ENCODE assay signal across 34 cellular contexts in genomic region chr20:54429364-54429763, GRCh38. TPM values are rescaled to one million over a fixed set of nuclear protein-coding genes. Genes with fewer than 3 reads are reported as not detected.
"Had no signal": no experiment of that assay in that cellular context is flagged by ENCODE, and none has a peak within 500 bp of the region (broad histone marks: within the 10 kb centered on the region; RNA-seq: fewer than 3 reads in every experiment).

No MANE protein-coding gene starts in this region.

- H3K27me3 ChIP-seq: ascending aorta, cardiac muscle cell had no signal

- H3K27me3 Mint-ChIP-seq: activated CD4-positive, alpha-beta memory T cell treated with anti-CD3 and anti-CD28 coated beads for 36 hours; activated CD4-positive, alpha-beta T cell treated with anti-CD3 and anti-CD28 coated beads, Interleukin-2, amount 10 ng/mL, durations not matched to agents 7 days and 5 days; brain; IgD-negative memory B cell had no signal

- ATAC-seq: activated naive CD4-positive, alpha-beta T cell treated with anti-CD3 and anti-CD28 coated beads, Interleukin-2, amount 50 U/mL, for 72 hours; activated naive CD8-positive, alpha-beta T cell treated with anti-CD3 and anti-CD28 coated beads, Interleukin-2, amount 50 U/mL, for 24 hours; activated T-cell treated with anti-CD3 and anti-CD28 coated beads, Interleukin-2, amount 50 U/mL, for 4 hours; Panc1; Right ventricle myocardium inferior had no signal

- H3K4me1 ChIP-seq: ascending aorta, SJCRH30 had no signal

- H3K9me3 Mint-ChIP-seq: activated CD4-positive, alpha-beta T cell treated with anti-CD3 and anti-CD28 coated beads, Interleukin-2, amount 10 ng/mL, durations not matched to agents 7 days and 5 days had no signal

- H3K4me1 Mint-ChIP-seq: activated CD4-positive, alpha-beta T cell treated with anti-CD3 and anti-CD28 coated beads, Interleukin-2, amount 10 ng/mL, durations not matched to agents 7 days and 5 days; activated naive CD8-positive, alpha-beta T cell treated with anti-CD3 and anti-CD28 coated beads, Interleukin-2, amount 50 U/mL, for 24 hours; IgD-negative memory B cell had no signal

- DNase-seq: activated CD4-positive, alpha-beta memory T cell treated with anti-CD3 and anti-CD28 coated beads for 36 hours; activated CD4-positive, alpha-beta T cell treated with anti-CD3 and anti-CD28 coated beads, Interleukin-2, amount 10 ng/mL, durations not matched to agents 7 days and 5 days; activated CD4-positive, CD25-positive, alpha-beta regulatory T cell; activated CD8-positive, alpha-beta memory T cell treated with anti-CD3 and anti-CD28 coated beads for 24 hours; activated effector memory CD4-positive, alpha-beta T cell treated with anti-CD3 and anti-CD28 coated beads, Interleukin-2, amount 50 U/mL, for 16 hours; activated naive CD4-positive, alpha-beta T cell treated with Interleukin-2 at 50 U/mL for 16 hours; activated naive CD8-positive, alpha-beta T cell treated with anti-CD3 and anti-CD28 coated beads, Interleukin-2, amount 50 U/mL, for 24 hours; activated T-cell treated with anti-CD3 and anti-CD28 coated beads, Interleukin-2, amount 50 U/mL, for 4 hours; amniotic stem cell; KG1; NCI-H1048; NCI-H1417; NCI-H1930; NCI-H2171; NCI-H2227 treated with DMSO at 0.1 percent for 48 hours; NCI-H526; NCI-H774; NK-92 treated with Interleukin-12 subunit alpha and Interleukin-12 subunit beta, amount 100 ng/mL, for 24 hours; OCI-M1; RPMI8226; SJCRH30; T-helper 2 cell; T1000 had no signal

- H3K4me3 ChIP-seq: ascending aorta, cardiac muscle cell, SJCRH30 had no signal

- H3K9me3 ChIP-seq: SJCRH30 had no signal

- H3K36me3 Mint-ChIP-seq: activated CD4-positive, alpha-beta memory T cell treated with anti-CD3 and anti-CD28 coated beads for 36 hours; brain; IgD-negative memory B cell had no signal

- H3K27ac ChIP-seq: ascending aorta, cardiac muscle cell, SJCRH30, VCaP had no signal

- H3K36me3 ChIP-seq: ascending aorta, cardiac muscle cell, SJCRH30 had no signal

- H3K4me3 Mint-ChIP-seq: activated CD4-positive, alpha-beta memory T cell treated with anti-CD3 and anti-CD28 coated beads for 36 hours; activated CD4-positive, alpha-beta T cell treated with anti-CD3 and anti-CD28 coated beads, Interleukin-2, amount 10 ng/mL, durations not matched to agents 7 days and 5 days; activated naive CD8-positive, alpha-beta T cell treated with anti-CD3 and anti-CD28 coated beads, Interleukin-2, amount 50 U/mL, for 24 hours; activated T-cell treated with anti-CD3 and anti-CD28 coated beads, Interleukin-2, amount 50 U/mL, for 4 hours; brain; IgD-negative memory B cell had no signal

- H3K27ac Mint-ChIP-seq: activated CD4-positive, alpha-beta memory T cell treated with anti-CD3 and anti-CD28 coated beads for 36 hours; activated CD4-positive, alpha-beta T cell treated with anti-CD3 and anti-CD28 coated beads, Interleukin-2, amount 10 ng/mL, durations not matched to agents 7 days and 5 days; activated naive CD4-positive, alpha-beta T cell treated with anti-CD3 and anti-CD28 coated beads, Interleukin-2, amount 50 U/mL, for 72 hours; activated naive CD8-positive, alpha-beta T cell treated with anti-CD3 and anti-CD28 coated beads, Interleukin-2, amount 50 U/mL, for 24 hours; brain had no signal

RNA-seq across cellular contexts. Expression of gene DOK5, which starts 46.0 kb away (rescaled TPM):
- total RNA-seq: activated CD4-positive, alpha-beta T cell treated with anti-CD3 and anti-CD28 coated beads, Interleukin-2, amount 10 ng/mL, durations not matched to agents 7 days and 5 days; ascending aorta; LHCN-M2; M059J; NCI-H460; SJCRH30 had no signal
- polyA plus RNA-seq: IgD-negative memory B cell had no signal
